20 cellular contexts compared by ENCODE assay signal in genomic region chr1:12398479-12398878, GRCh38.
DNase-seq lines count a peak whose midpoint lies in the region; TF ChIP-seq lines count a peak whose summit lies in the region.
"Had no signal": no experiment of that assay in that cellular context is flagged by ENCODE, and none has a peak within 500 bp of the region (broad histone marks: within the 10 kb centered on the region; RNA-seq: fewer than 3 reads in every experiment).

No MANE protein-coding gene starts in this region.

- H3K4me3 ChIP-seq in subcutaneous abdominal adipose tissue (ENCODE audit: low read depth in 1 of 5, low read length in 5 of 5) (no peak overlapping the region), lower leg skin (ENCODE audit: low read depth, poor library complexity, severe bottlenecking) (no peak overlapping the region)
- H3K4me3 ChIP-seq: SJCRH30 had no signal

- H3K36me3 ChIP-seq in subcutaneous abdominal adipose tissue (ENCODE audit: control insufficient read depth in 5 of 5, insufficient read depth in 5 of 5, low read length in 5 of 5), result peaks cover 3 to 19% (median 16%) of the 10 kb centered on the region in 5 donors

- WGBS in lower leg skin, 2 donors, result 67 to 87% methylated on average over 6 of the region's 6 CpGs

- H3K4me3 Mint-ChIP-seq in T-helper 1 cell treated with Interleukin-12 subunit alpha and Interleukin-12 subunit beta and Interleukin-4 antibody, amounts not matched to agents 30 μg/mL and 1 μg/mL, for 36 hours, result peak overlapping the region; percentile 4
- no peak overlapping the region for H3K4me3 Mint-ChIP-seq in activated naive CD8-positive, alpha-beta T cell
- no peak overlapping the region for H3K4me3 Mint-ChIP-seq in activated naive CD8-positive, alpha-beta T cell treated with anti-CD3 and anti-CD28 coated beads for 36 hours

- H3K9me3 Mint-ChIP-seq in T-helper 1 cell treated with Interleukin-12 subunit alpha and Interleukin-12 subunit beta and Interleukin-4 antibody, amounts not matched to agents 30 μg/mL and 1 μg/mL, for 36 hours, result no peaks in the 10 kb centered on the region
- H3K9me3 Mint-ChIP-seq in activated naive CD8-positive, alpha-beta T cell (ENCODE audit: low read depth), result no peaks in the 10 kb centered on the region
- H3K9me3 Mint-ChIP-seq in activated naive CD8-positive, alpha-beta T cell treated with anti-CD3 and anti-CD28 coated beads for 36 hours, result no peaks in the 10 kb centered on the region

- DNase-seq in T-helper 1 cell, result no peak
- no peak for DNase-seq in activated naive CD8-positive, alpha-beta T cell treated with anti-CD3 and anti-CD28 coated beads for 36 hours
- peak; percentile 48 for DNase-seq in CMK (ENCODE audit: low read depth)
- no peak for DNase-seq in lower leg skin (ENCODE audit: low spot score in 2 of 2)
- no peak for DNase-seq in NCI-H446 treated with DMSO at 0.1 percent for 48 hours (lab: John Stamatoyannopoulos, UW)
- DNase-seq: ACHN, COR-L47, DMS79, KG1, NCI-H1105, NCI-H2029 treated with DMSO at 0.1 percent for 48 hours, NCI-H345, NCI-H524 treated with DMSO at 0.1 percent for 48 hours, OCI-M1, SJCRH30 had no signal

- no peak overlapping the region for H3K27ac Mint-ChIP-seq in T-helper 1 cell treated with Interleukin-12 subunit alpha and Interleukin-12 subunit beta and Interleukin-4 antibody, amounts not matched to agents 30 μg/mL and 1 μg/mL, for 36 hours
- H3K27ac Mint-ChIP-seq in activated naive CD8-positive, alpha-beta T cell, result peak overlapping the region; percentile 4
- no peak overlapping the region for H3K27ac Mint-ChIP-seq in activated naive CD8-positive, alpha-beta T cell treated with anti-CD3 and anti-CD28 coated beads for 36 hours

- H3K4me1 Mint-ChIP-seq in T-helper 1 cell treated with Interleukin-12 subunit alpha and Interleukin-12 subunit beta and Interleukin-4 antibody, amounts not matched to agents 30 μg/mL and 1 μg/mL, for 36 hours (ENCODE audit: low read depth), result peaks cover 21% of the 10 kb centered on the region
- H3K4me1 Mint-ChIP-seq in activated naive CD8-positive, alpha-beta T cell (ENCODE audit: low read depth), result peaks cover 17% of the 10 kb centered on the region
- H3K4me1 Mint-ChIP-seq in activated naive CD8-positive, alpha-beta T cell treated with anti-CD3 and anti-CD28 coated beads for 36 hours, result peaks cover 12% of the 10 kb centered on the region

- peaks cover 5 to 45% (median 42%) of the 10 kb centered on the region in 5 donors for H3K4me1 ChIP-seq in subcutaneous abdominal adipose tissue (ENCODE audit: control insufficient read depth in 5 of 5, insufficient read depth in 5 of 5, low read length in 5 of 5)
- H3K4me1 ChIP-seq: SJCRH30 had no signal

- intact Hi-C loops in lower leg skin (cut with DNase I; ENCODE audit: low total_unique reads), result no loop called here

- TF ChIP-seq POLR2A in lower leg skin (IDR thresholded peaks at IDR 0.05), result no peak

- no peaks in the 10 kb centered on the region for H3K27me3 ChIP-seq in subcutaneous abdominal adipose tissue (ENCODE audit: control insufficient read depth in 5 of 5, insufficient read depth in 4 of 5, low read length in 5 of 5)
- H3K27me3 ChIP-seq: SJCRH30 had no signal

- no peak overlapping the region for H3K9ac ChIP-seq in subcutaneous abdominal adipose tissue (ENCODE audit: low read length in 5 of 5)

- TF ChIP-seq CTCF in lower leg skin (IDR thresholded peaks at IDR 0.05), result no peak

- H3K36me3 Mint-ChIP-seq in T-helper 1 cell treated with Interleukin-12 subunit alpha and Interleukin-12 subunit beta and Interleukin-4 antibody, amounts not matched to agents 30 μg/mL and 1 μg/mL, for 36 hours (ENCODE audit: low read depth), result peaks cover 31% of the 10 kb centered on the region
- peaks cover 23% of the 10 kb centered on the region for H3K36me3 Mint-ChIP-seq in activated naive CD8-positive, alpha-beta T cell
- H3K36me3 Mint-ChIP-seq in activated naive CD8-positive, alpha-beta T cell treated with anti-CD3 and anti-CD28 coated beads for 36 hours, result peaks cover 19% of the 10 kb centered on the region

- no peaks in the 10 kb centered on the region for H3K9me3 ChIP-seq in subcutaneous abdominal adipose tissue (ENCODE audit: control insufficient read depth in 5 of 5, low read length in 5 of 5)

- H3K27me3 Mint-ChIP-seq in T-helper 1 cell treated with Interleukin-12 subunit alpha and Interleukin-12 subunit beta and Interleukin-4 antibody, amounts not matched to agents 30 μg/mL and 1 μg/mL, for 36 hours (ENCODE audit: low read depth), result no peaks in the 10 kb centered on the region
- H3K27me3 Mint-ChIP-seq in activated naive CD8-positive, alpha-beta T cell, result no peaks in the 10 kb centered on the region
- H3K27me3 Mint-ChIP-seq in activated naive CD8-positive, alpha-beta T cell treated with anti-CD3 and anti-CD28 coated beads for 36 hours, result no peaks in the 10 kb centered on the region

- peak overlapping the region; percentile 8 for H3K27ac ChIP-seq in subcutaneous abdominal adipose tissue (ENCODE audit: low read depth, low read length)
- H3K27ac ChIP-seq: 22Rv1, C4-2B, SJCRH30 had no signal
